Comparison of ENCODE assay signal across 30 cellular contexts in the genomic region with DNA sequence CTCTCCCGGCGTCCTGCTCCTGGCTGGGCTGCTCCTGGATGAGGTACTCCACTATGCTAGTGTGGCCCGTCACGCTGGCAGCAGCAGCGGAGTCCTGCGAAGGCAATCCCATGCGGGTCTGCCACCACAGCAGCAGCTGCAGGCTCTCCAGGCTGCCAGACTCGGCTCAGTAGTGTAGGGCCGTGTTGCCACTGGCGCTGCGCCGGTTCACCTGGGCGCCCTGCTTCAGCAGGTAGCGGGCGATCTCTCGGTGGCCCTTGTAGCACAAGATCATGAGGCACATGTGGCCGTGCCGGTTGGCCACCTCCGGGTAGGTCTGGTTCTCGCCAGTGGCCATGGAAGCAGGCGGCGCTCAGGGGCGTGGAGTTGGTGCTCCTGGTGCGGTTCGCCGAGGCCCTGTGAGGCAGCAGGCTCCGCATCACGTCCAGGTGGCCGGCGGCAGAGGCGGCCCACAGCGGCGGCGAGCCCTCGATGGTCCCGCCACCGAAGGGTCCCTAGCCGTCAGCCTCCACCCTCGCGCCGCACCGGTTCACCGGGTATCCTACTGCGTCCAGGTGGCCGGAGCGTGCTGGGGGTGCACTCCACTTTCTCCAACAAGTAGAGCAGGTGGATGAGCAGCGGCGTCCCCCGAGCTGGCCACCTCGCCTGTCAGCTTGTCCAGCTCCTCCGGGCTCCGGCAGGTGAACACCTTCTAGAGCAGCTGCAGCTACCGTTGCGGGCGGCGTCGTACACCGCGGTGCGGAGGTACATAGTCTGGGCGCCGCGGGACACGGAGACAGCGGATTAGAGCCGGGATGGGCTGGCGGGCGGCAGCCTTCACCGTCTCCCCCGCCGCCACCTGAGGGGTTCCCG. TPM values are rescaled to one million over a fixed set of nuclear protein-coding genes. Genes with fewer than 3 reads are reported as not detected.
DNase-seq lines count a peak whose midpoint lies in the region; ATAC-seq, FAIRE-seq and TF ChIP-seq lines count a peak whose summit lies in the region.
"Had no signal": no experiment of that assay in that cellular context is flagged by ENCODE, and none has a peak within 500 bp of the region (broad histone marks: within the 10 kb centered on the region; RNA-seq: fewer than 3 reads in every experiment).

No MANE protein-coding gene starts in this region.

- no peak overlapping the region for H3K4me2 ChIP-seq in K562 (ENCODE audit: insufficient read depth, low read length)

- DNase-seq in NCI-H2029 (lab: John Stamatoyannopoulos, UW) = peak; percentile 53
- DNase-seq in NCI-H2029 treated with DMSO at 0.1 percent for 48 hours (lab: John Stamatoyannopoulos, UW) = no peak
- no peak for DNase-seq in K562 (ENCODE audit: extremely low read depth in 1 of 4, low spot score in 3 of 4)
- DNase-seq in left kidney (ENCODE audit: low read depth, low spot score) = peak; percentile 63
- no peak for DNase-seq in sciatic nerve (ENCODE audit: low spot score)
- no peak for DNase-seq in GF-D8 (lab: John Stamatoyannopoulos, UW)
- no peak for DNase-seq in germinal center (ENCODE audit: low spot score)
- DNase-seq: activated CD8-positive, alpha-beta T cell treated with anti-CD3 and anti-CD28 coated beads, Interleukin-2, amount 10 ng/mL, durations not matched to agents 7 days and 5 days; activated effector memory CD4-positive, alpha-beta T cell treated with Interleukin-2 at 50 U/mL for 16 hours; activated naive CD8-positive, alpha-beta T cell treated with anti-CD3 and anti-CD28 coated beads for 36 hours; caudate nucleus; CD4-positive, CD25-positive, alpha-beta regulatory T cell; dermis blood vessel endothelial cell; GM23248; hypothalamus; natural killer cell; stimulated activated CD4-positive, alpha-beta T cell treated with anti-CD3 and anti-CD28 coated beads, Interleukin-2, amount 100 ng/mL, for 48 hours had no signal

- intact Hi-C loops in K562 (cut with micrococcal nuclease) (no loop called here), sciatic nerve (cut with DNase I) (no loop called here)

- no peak for TF ChIP-seq RAD21 in K562 (CRISPR knock-in tag; conservative IDR thresholded peaks at IDR 0.05 in 1 of 2, IDR thresholded peaks at IDR 0.05 in 1 of 2)

- in situ Hi-C loops in K562 (cut with MboI) = no loop called here

- H3K9me1 ChIP-seq in K562 (ENCODE audit: control insufficient read depth, insufficient read depth, low read length) = no peaks in the 10 kb centered on the region

- no TSS peak for BruUV-seq in K562 (replicated peaks; lab: Mats Ljungman, UMichigan)

- peaks cover 0 to 10% of the 10 kb centered on the region in 2 experiments; a peak in 2 of 5 replicates for H3K4me1 ChIP-seq in K562 (replicated peaks in 1 of 2; ENCODE audit: control insufficient read depth in 2 of 2, insufficient read depth in 2 of 2, low read length in 2 of 2)
- H3K4me1 ChIP-seq: ascending aorta, suprapubic skin, vagina had no signal

- no peak for FAIRE-seq in K562 (lab: Jason Lieb, UNC)
- FAIRE-seq: frontal cortex, GM12891, HepG2 had no signal

- WGBS in K562 (ENCODE audit: insufficient coverage, low coverage, missing lambda C conversion rate) = 3% methylated on average over 68 of the region's 72 CpGs

- CTCF ChIA-PET in K562 (lab: Yijun Ruan, JAX; ENCODE audit: low intra/inter-chr PET ratio) = no interaction called here

- no peak for TF ChIP-seq CTCF in K562 (IDR thresholded peaks at IDR 0.05 in 2 of 3, conservative IDR thresholded peaks at IDR 0.05 in 1 of 3; ENCODE audit: insufficient read depth in 2 of 3, low read depth in 1 of 3, low read length in 3 of 3)

- POLR2A ChIA-PET in K562 (lab: Yijun Ruan, JAX) = no interaction called here

- H3K27ac ChIP-seq in K562 (ENCODE audit: extremely low read depth, low read depth, low read length) = no peak overlapping the region
- H3K27ac ChIP-seq: 22Rv1, ascending aorta, esophagus muscularis mucosa, GM23248, RWPE1, suprapubic skin, vagina had no signal

- TF ChIP-seq EP300 in K562 (IDR thresholded peaks at IDR 0.05; ENCODE audit: low read length) = no peak

- H3K36me3 ChIP-seq in K562 (ENCODE audit: control insufficient read depth, insufficient read depth, low read length) = no peaks in the 10 kb centered on the region
- H3K36me3 ChIP-seq: ascending aorta, esophagus muscularis mucosa, suprapubic skin, vagina had no signal

- H3K27me3 ChIP-seq in K562 (ENCODE audit: control insufficient read depth in 2 of 2, insufficient read depth in 2 of 2, low read length in 2 of 2) = peaks cover 10 to 31% of the 10 kb centered on the region in 2 experiments; a peak in 4 of 5 replicates
- H3K27me3 ChIP-seq: ascending aorta, vagina had no signal

- no peak overlapping the region for H3K4me3 ChIP-seq in K562
- H3K4me3 ChIP-seq: ascending aorta, esophagus muscularis mucosa, GM23248, suprapubic skin, vagina had no signal

- no peaks in the 10 kb centered on the region for H3K79me2 ChIP-seq in K562 (ENCODE audit: control insufficient read depth, insufficient read depth, low read length)

- H4K20me1 ChIP-seq in K562 (replicated peaks; ENCODE audit: control insufficient read depth, insufficient read depth, low read length) = no peaks in the 10 kb centered on the region

- H3K9ac ChIP-seq in K562 (ENCODE audit: insufficient read depth in 1 of 2, low read depth in 2 of 2, low read length in 2 of 2) = no peak overlapping the region
- H3K9ac ChIP-seq: GM23248 had no signal

- no peak for TF ChIP-seq POLR2A in K562 (conservative IDR thresholded peaks at IDR 0.05)

- H2AFZ ChIP-seq in K562 (ENCODE audit: low read depth, low read length) = no peak overlapping the region
- H2AFZ ChIP-seq: GM23248 had no signal

- no peaks in the 10 kb centered on the region for H3K9me3 ChIP-seq in K562 (replicated peaks; ENCODE audit: control insufficient read depth, insufficient read depth, low read depth, low read length)
- H3K9me3 ChIP-seq: ascending aorta, esophagus muscularis mucosa, suprapubic skin, vagina had no signal

- peak; percentile 48 for ATAC-seq in K562
- ATAC-seq in sciatic nerve = peak; percentile 46
- no peak for ATAC-seq in HG03342 (IDR thresholded peaks at IDR 0.05; ENCODE audit: unreplicated experiment)
- ATAC-seq: activated CD8-positive, alpha-beta T cell treated with anti-CD3 and anti-CD28 coated beads, Interleukin-2, amount 10 ng/mL, durations not matched to agents 7 days and 5 days; HepG2; natural killer cell had no signal

TF ChIP-seq in K562, 482 proteins besides CTCF, POLR2A, EP300 and RAD21:
- TF ChIP-seq, protein P1, sequence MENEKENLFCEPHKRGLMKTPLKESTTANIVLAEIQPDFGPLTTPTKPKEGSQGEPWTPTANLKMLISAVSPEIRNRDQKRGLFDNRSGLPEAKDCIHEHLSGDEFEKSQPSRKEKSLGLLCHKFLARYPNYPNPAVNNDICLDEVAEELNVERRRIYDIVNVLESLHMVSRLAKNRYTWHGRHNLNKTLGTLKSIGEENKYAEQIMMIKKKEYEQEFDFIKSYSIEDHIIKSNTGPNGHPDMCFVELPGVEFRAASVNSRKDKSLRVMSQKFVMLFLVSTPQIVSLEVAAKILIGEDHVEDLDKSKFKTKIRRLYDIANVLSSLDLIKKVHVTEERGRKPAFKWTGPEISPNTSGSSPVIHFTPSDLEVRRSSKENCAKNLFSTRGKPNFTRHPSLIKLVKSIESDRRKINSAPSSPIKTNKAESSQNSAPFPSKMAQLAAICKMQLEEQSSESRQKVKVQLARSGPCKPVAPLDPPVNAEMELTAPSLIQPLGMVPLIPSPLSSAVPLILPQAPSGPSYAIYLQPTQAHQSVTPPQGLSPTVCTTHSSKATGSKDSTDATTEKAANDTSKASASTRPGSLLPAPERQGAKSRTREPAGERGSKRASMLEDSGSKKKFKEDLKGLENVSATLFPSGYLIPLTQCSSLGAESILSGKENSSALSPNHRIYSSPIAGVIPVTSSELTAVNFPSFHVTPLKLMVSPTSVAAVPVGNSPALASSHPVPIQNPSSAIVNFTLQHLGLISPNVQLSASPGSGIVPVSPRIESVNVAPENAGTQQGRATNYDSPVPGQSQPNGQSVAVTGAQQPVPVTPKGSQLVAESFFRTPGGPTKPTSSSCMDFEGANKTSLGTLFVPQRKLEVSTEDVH (IDR thresholded peaks at IDR 0.05; ENCODE audit: low read depth, partially characterized antibody) = no peak

RNA-seq across cellular contexts. Expression of a gene that starts 19.8 kb away (rescaled TPM):
- 1.1 and 2.3 TPM in 2 replicates for total RNA-seq in K562 (2011; cell fraction: chromatin; rRNA removed; ENCODE audit: low replicate concordance)
- 1.5 and 1.7 TPM in 2 replicates for total RNA-seq in K562 (2011; cell fraction: nucleolus; rRNA removed)
- total RNA-seq in K562 (2011; cell fraction: nucleoplasm; rRNA removed) = 0.95 and 1.5 TPM in 2 replicates
- total RNA-seq in K562 (2014; rRNA removed) = 11.6 and 12.3 TPM in 2 replicates
- total RNA-seq in K562 (2014; rRNA removed; fragmentation: Illumina TruSeq; extraction: Trizol) = 16.9 and 18.9 TPM in 2 replicates
- total RNA-seq in K562 (2015; rRNA removed; fragmentation: Illumina TruSeq; extraction: Trizol) = 13.1 and 13.4 TPM in 2 replicates
- total RNA-seq in K562 (2021) = 10.8 and 10.9 TPM in 2 replicates
- polyA plus RNA-seq in K562 (2011; rRNA removed) = 0.61 and 3.6 TPM in 2 replicates
- 0.31 and 1.8 TPM in 2 replicates for polyA plus RNA-seq in K562 (2011; cell fraction: cytosol; rRNA removed)
- polyA plus RNA-seq in K562 (2011; cell fraction: nucleus; rRNA removed) = 0.25 and 0.67 TPM in 2 replicates
- polyA plus RNA-seq in K562 (2012) = 13.0 and 21.5 TPM in 2 replicates
- 14.9 and 15.7 TPM in 2 replicates for polyA plus RNA-seq in K562 (2014; fragmentation: Illumina TruSeq; extraction: Trizol)
- polyA plus RNA-seq in K562 (2014; fragmentation: Nextera tagmentation; extraction: Ambion mirVana) = 10 to 100 TPM; 22.6 to 33.2 TPM
- polyA plus RNA-seq in K562 (2014; rRNA removed) = 10.2 and 11.2 TPM in 2 replicates
- 0.87 and 4.7 TPM in 2 replicates for polyA minus RNA-seq in K562 (2011; rRNA and poly(A)+ RNA removed)
- polyA minus RNA-seq in K562 (2011; cell fraction: cytosol; rRNA and poly(A)+ RNA removed) = 1.7 TPM in 1 of 2 replicates, not detected in the other
- polyA minus RNA-seq in K562 (2011; cell fraction: nucleus; rRNA and poly(A)+ RNA removed) = 0.67 TPM in 1 of 2 replicates, not detected in the other
- total RNA-seq in sciatic nerve = not detected
- total RNA-seq: activated CD8-positive, alpha-beta T cell treated with anti-CD3 and anti-CD28 coated beads, Interleukin-2, amount 10 ng/mL, durations not matched to agents 7 days and 5 days; activated naive CD8-positive, alpha-beta T cell treated with anti-CD3 and anti-CD28 coated beads for 36 hours; ascending aorta; CD4-positive, CD25-positive, alpha-beta regulatory T cell; esophagus muscularis mucosa; frontal cortex; GM23248; HepG2; LHCN-M2; lower leg skin; natural killer cell; OCI-LY7; suprapubic skin; vagina had no signal
- polyA plus RNA-seq: CD4-positive, CD25-positive, alpha-beta regulatory T cell; GM23248; HepG2 had no signal

Comparison
In these comparisons a context has a peak if more than half of its experiments do, and no peak if none do; other contexts are left out.
1. DNase-seq: peak in NCI-H2029 (single experiment) and left kidney (single experiment); none in NCI-H2029 treated with DMSO at 0.1 percent for 48 hours (single experiment), K562 (0 of 4), sciatic nerve (single experiment), GF-D8 (single experiment) and germinal center (single experiment).